4 cellular contexts compared by ENCODE assay signal in genomic region chr2:73168348-73168747, GRCh38. TPM values are rescaled to one million over a fixed set of nuclear protein-coding genes. Genes with fewer than 3 reads are reported as not detected.
"Had no signal": no experiment of that assay in that cellular context is flagged by ENCODE, and none has a peak within 500 bp of the region (broad histone marks: within the 10 kb centered on the region; RNA-seq: fewer than 3 reads in every experiment).

No MANE protein-coding gene starts in this region.

RNA-seq across cellular contexts. Expression of gene NOTO, which starts 34.0 kb away (rescaled TPM):
- total RNA-seq: GM23248, H4, H7, HFFc6 had no signal
- polyA plus RNA-seq: GM23248 had no signal
